Comparison of ENCODE assay signal across 8 cellular contexts in genomic region chr15:101201411-101202174, GRCh38. TPM values are rescaled to one million over a fixed set of nuclear protein-coding genes. Genes with fewer than 3 reads are reported as not detected.
DNase-seq lines count a peak whose midpoint lies in the region; ATAC-seq and TF ChIP-seq lines count a peak whose summit lies in the region.

No MANE protein-coding gene starts in this region.

- H3K36me3 ChIP-seq in BLaER1 (peaks cover 11% of the 10 kb centered on the region; the same call in 1 of the 2 replicates), ovary (no peaks in the 10 kb centered on the region)

- H3K4me1 ChIP-seq in BLaER1 (peaks cover 96% of the 10 kb centered on the region), ovary (ENCODE audit: insufficient read depth) (peaks cover 30% of the 10 kb centered on the region)

- no peak for TF ChIP-seq POLR2A in ovary (IDR thresholded peaks at IDR 0.05)

- intact Hi-C loops in head of caudate nucleus (cut with DNase I) (no loop called here), ovary (cut with DNase I) (no loop called here)

- no peaks in the 10 kb centered on the region for H3K27me3 Mint-ChIP-seq in activated naive CD8-positive, alpha-beta T cell treated with anti-CD3 and anti-CD28 coated beads for 36 hours

- H3K27ac Mint-ChIP-seq in activated naive CD8-positive, alpha-beta T cell treated with anti-CD3 and anti-CD28 coated beads for 36 hours, result peak overlapping the region; percentile 81

- H3K4me3 ChIP-seq in BLaER1, result 0 out of 2 replicates have a peak overlapping the region, but pooled peaks have one; percentile 23
- H3K4me3 ChIP-seq in Jurkat, Clone E6-1 (ENCODE audit: low read length), result no peak overlapping the region
- H3K4me3 ChIP-seq in ovary, result no peak overlapping the region

- 2 to 4% (median 3%) methylated on average over 5 of the region's 5 CpGs for WGBS in ovary, 3 donors

- TF ChIP-seq CTCF in ovary (IDR thresholded peaks at IDR 0.05) (no peak), GM20000 (IDR thresholded peaks at IDR 0.05; ENCODE audit: extremely low read depth, missing control alignments) (no peak)

- H3K9me3 ChIP-seq in BLaER1 (no peaks in the 10 kb centered on the region), ovary (no peaks in the 10 kb centered on the region)

- H3K9me3 Mint-ChIP-seq in activated naive CD8-positive, alpha-beta T cell treated with anti-CD3 and anti-CD28 coated beads for 36 hours, result peaks cover 4% of the 10 kb centered on the region

- H3K4me3 Mint-ChIP-seq in activated naive CD8-positive, alpha-beta T cell treated with anti-CD3 and anti-CD28 coated beads for 36 hours, result no peak overlapping the region

- TF ChIP-seq EP300 in ovary (IDR thresholded peaks at IDR 0.05), result no peak

- H3K4me1 Mint-ChIP-seq in activated naive CD8-positive, alpha-beta T cell treated with anti-CD3 and anti-CD28 coated beads for 36 hours, result peaks cover 85% of the 10 kb centered on the region

- no peaks in the 10 kb centered on the region for H3K27me3 ChIP-seq in BLaER1
- no peaks in the 10 kb centered on the region for H3K27me3 ChIP-seq in ovary

- H3K4me2 ChIP-seq in BLaER1, result peak overlapping the region; percentile 97

- H3K27ac ChIP-seq in BLaER1 (peak overlapping the region; percentile 71), ovary (peak overlapping the region in 1 of 2 donors; percentile 51)

- peak; percentile 25 for DNase-seq in Jurkat, Clone E6-1 (ENCODE audit: low read depth, low spot score)
- peak; percentile 30 for DNase-seq in activated naive CD8-positive, alpha-beta T cell treated with anti-CD3 and anti-CD28 coated beads for 36 hours
- DNase-seq in head of caudate nucleus (peak in 41 of 42 donors; percentile 31 to 91 (median 67)), ovary (peak; percentile 86 to 93 (median 90)), GM20000 (ENCODE audit: low spot score) (no peak), activated gamma-delta T cell (lab: John Stamatoyannopoulos, UW) (no peak)

- no peak for ATAC-seq in GM18520 (IDR thresholded peaks at IDR 0.05; ENCODE audit: unreplicated experiment)

- peaks cover 51% of the 10 kb centered on the region for H3K36me3 Mint-ChIP-seq in activated naive CD8-positive, alpha-beta T cell treated with anti-CD3 and anti-CD28 coated beads for 36 hours

- H4K20me1 ChIP-seq in BLaER1, result peaks cover 61% of the 10 kb centered on the region

- H3K9ac ChIP-seq in BLaER1, result peak overlapping the region; percentile 52; the same call in 1 of the 2 replicates

RNA-seq across cellular contexts. Expression of gene CHSY1, which starts 50.3 kb away (rescaled TPM):
- polyA plus RNA-seq in Jurkat, Clone E6-1 (2012; ENCODE audit: insufficient read depth, insufficient read length), result 22.0 TPM
- total RNA-seq in activated naive CD8-positive, alpha-beta T cell treated with anti-CD3 and anti-CD28 coated beads for 36 hours, result 10 to 100 TPM; 35.5 to 37.0 TPM
- 10 to 100 TPM; 23.0 to 69.9 (median 33.1) TPM for total RNA-seq in ovary
- polyA plus RNA-seq in ovary, result 10 to 100 TPM; 24.4 to 33.0 TPM

Comparison
In these comparisons a context has a peak if more than half of its experiments do, and no peak if none do; other contexts are left out.
1. DNase-seq: peak in Jurkat, Clone E6-1 (single experiment), activated naive CD8-positive, alpha-beta T cell treated with anti-CD3 and anti-CD28 coated beads for 36 hours (single experiment), head of caudate nucleus (41 of 42) and ovary (5 of 5); none in GM20000 (single experiment) and activated gamma-delta T cell (single experiment).